Comparison of ENCODE assay signal across 18 cellular contexts in genomic region chr7:115975766-115976165, GRCh38. TPM values are rescaled to one million over a fixed set of nuclear protein-coding genes. Genes with fewer than 3 reads are reported as not detected.
A peak's percentile ranks its signal among the peaks of the same experiment; 100 is the strongest.
DNase-seq lines count a peak whose midpoint lies in the region; ATAC-seq and TF ChIP-seq lines count a peak whose summit lies in the region.
"Had no signal": no experiment of that assay in that cellular context is flagged by ENCODE, and none has a peak within 500 bp of the region (broad histone marks: within the 10 kb centered on the region; RNA-seq: fewer than 3 reads in every experiment).

No MANE protein-coding gene starts in this region.

- no peaks in the 10 kb centered on the region for H3K4me1 ChIP-seq in iPS-18a (ENCODE audit: control insufficient read depth, low read depth, low read length)
- H3K4me1 ChIP-seq in trophoblast cell (ENCODE audit: control insufficient read depth in 1 of 2, insufficient read depth in 2 of 2, low read length in 2 of 2) = no peaks in the 10 kb centered on the region
- H3K4me1 ChIP-seq in prostate gland (replicated peaks) = no peaks in the 10 kb centered on the region
- H3K4me1 ChIP-seq: A549 had no signal

- no peak overlapping the region for H2BK12ac ChIP-seq in trophoblast cell (ENCODE audit: low read length)

- no peak for TF ChIP-seq CTCF in prostate gland (IDR thresholded peaks at IDR 0.05)

- H3K4me2 ChIP-seq in trophoblast cell (ENCODE audit: low read length) = no peak overlapping the region
- H3K4me2 ChIP-seq: A549; BLaER1 treated with 17β-estradiol and CSF1 and Interleukin-3, amounts not matched to agents 10 nM and 100 nM had no signal

- H2BK5ac ChIP-seq in trophoblast cell (ENCODE audit: low read depth, low read length, poor library complexity) = no peak overlapping the region

- no peak overlapping the region for H3K18ac ChIP-seq in trophoblast cell (ENCODE audit: low read length)

- no peak overlapping the region for H4K8ac ChIP-seq in trophoblast cell (ENCODE audit: low read depth, low read length)

- DNase-seq in amniotic epithelial cell (ENCODE audit: low read depth) = peak; percentile 57
- peak; percentile 77 to 94 for DNase-seq in trophoblast cell
- DNase-seq in prostate gland (ENCODE audit: low spot score) = no peak
- no peak for DNase-seq in posterior cingulate gyrus
- DNase-seq: AML-193; Caco-2; Calu3; CD4-positive, alpha-beta T cell; CD8-positive, alpha-beta T cell; DMS79 treated with DMSO at 0.1 percent for 48 hours; GF-D8 had no signal

- ATAC-seq in GM19463 (IDR thresholded peaks at IDR 0.05; ENCODE audit: unreplicated experiment) = no peak
- ATAC-seq: A549; CD8-positive, alpha-beta T cell had no signal

- H3K23ac ChIP-seq in trophoblast cell (ENCODE audit: low read length) = no peak overlapping the region

- no peaks in the 10 kb centered on the region for H3K27me3 ChIP-seq in iPS-18a (ENCODE audit: control insufficient read depth, insufficient read depth, low read length)
- H3K27me3 ChIP-seq in trophoblast cell (ENCODE audit: insufficient read depth, low read length) = no peaks in the 10 kb centered on the region
- H3K27me3 ChIP-seq in prostate gland (replicated peaks; ENCODE audit: insufficient read depth) = peaks cover 1% of the 10 kb centered on the region
- H3K27me3 ChIP-seq: BLaER1 treated with 17β-estradiol and CSF1 and Interleukin-3, amounts not matched to agents 10 nM and 100 nM had no signal

- no peak overlapping the region for H3K4ac ChIP-seq in trophoblast cell (ENCODE audit: low read depth, low read length)

- no peaks in the 10 kb centered on the region for H3K79me2 ChIP-seq in trophoblast cell (ENCODE audit: control insufficient read depth, insufficient read depth, low read length, poor library complexity)

- intact Hi-C loops in prostate gland (cut with DNase I) = no loop called here
- intact Hi-C loops in posterior cingulate gyrus (cut with DNase I) = no loop called here

- H2AFZ ChIP-seq in trophoblast cell (ENCODE audit: insufficient read depth, low read length, poor library complexity) = no peak overlapping the region

- H3K79me1 ChIP-seq in trophoblast cell (ENCODE audit: low read length) = no peaks in the 10 kb centered on the region

- no peaks in the 10 kb centered on the region for H3K9me3 ChIP-seq in iPS-18a (ENCODE audit: control insufficient read depth, low read depth, low read length)
- H3K9me3 ChIP-seq in trophoblast cell (ENCODE audit: insufficient read depth, low read depth, low read length) = no peaks in the 10 kb centered on the region
- H3K9me3 ChIP-seq in prostate gland = no peaks in the 10 kb centered on the region
- H3K9me3 ChIP-seq: A549; BLaER1 treated with 17β-estradiol and CSF1 and Interleukin-3, amounts not matched to agents 10 nM and 100 nM had no signal

- H3K36me3 ChIP-seq in iPS-18a (ENCODE audit: control insufficient read depth, low read depth, low read length) (no peaks in the 10 kb centered on the region), trophoblast cell (ENCODE audit: control insufficient read depth in 1 of 2, insufficient read depth in 2 of 2, low read length in 2 of 2) (no peaks in the 10 kb centered on the region), prostate gland (no peaks in the 10 kb centered on the region)

- no CpG with 5 or more reads among the region's 5 CpGs for WGBS in trophoblast cell (ENCODE audit: extremely low coverage, insufficient coverage, insufficient read length)
- WGBS in prostate gland = 89% methylated on average over 5 of the region's 5 CpGs

- H3K27ac ChIP-seq in iPS-18a (ENCODE audit: low read length) (no peak overlapping the region), trophoblast cell (ENCODE audit: low read depth, low read length) (no peak overlapping the region), prostate gland (no peak overlapping the region)
- H3K27ac ChIP-seq: 22Rv1; A549; BLaER1 treated with 17β-estradiol and CSF1 and Interleukin-3, amounts not matched to agents 10 nM and 100 nM; C4-2B had no signal

- peak overlapping the region; percentile 13 for H3K9ac ChIP-seq in iPS-18a (ENCODE audit: low read length)
- H3K9ac ChIP-seq in trophoblast cell (ENCODE audit: low read length) = no peak overlapping the region
- H3K9ac ChIP-seq: BLaER1 treated with 17β-estradiol and CSF1 and Interleukin-3, amounts not matched to agents 10 nM and 100 nM had no signal

- H3K4me3 ChIP-seq in iPS-18a (ENCODE audit: low read length) (no peak overlapping the region), trophoblast cell (ENCODE audit: low read depth, low read length) (no peak overlapping the region), prostate gland (no peak overlapping the region)
- H3K4me3 ChIP-seq: A549; BLaER1 treated with 17β-estradiol and CSF1 and Interleukin-3, amounts not matched to agents 10 nM and 100 nM had no signal

- H2AK5ac ChIP-seq in trophoblast cell (ENCODE audit: low read length) = no peak overlapping the region

- H3K14ac ChIP-seq in trophoblast cell (ENCODE audit: low read length) = no peak overlapping the region

- TF ChIP-seq POLR2A in prostate gland (IDR thresholded peaks at IDR 0.05) = no peak

- H4K91ac ChIP-seq in trophoblast cell (ENCODE audit: low read depth, low read length) = no peak overlapping the region

- no peak overlapping the region for H4K12ac ChIP-seq in trophoblast cell (ENCODE audit: low read depth, low read length)

- H2BK120ac ChIP-seq in trophoblast cell (ENCODE audit: insufficient read depth, low read length, poor library complexity) = no peak overlapping the region

RNA-seq across cellular contexts. Expression of gene TFEC, which starts 54.8 kb away (rescaled TPM):
- 0.08 and 0.19 TPM in 2 replicates for polyA plus RNA-seq in trophoblast cell (2013)
- total RNA-seq in prostate gland = under 1 TPM; 0.32 to 0.85 TPM
- total RNA-seq: Calu3; CD4-positive, alpha-beta T cell; CD8-positive, alpha-beta T cell had no signal
- polyA plus RNA-seq: BJ had no signal

Comparison
In these comparisons a context has a peak if more than half of its experiments do, and no peak if none do; other contexts are left out.
1. DNase-seq: peak in amniotic epithelial cell (single experiment) and trophoblast cell (2 of 2); none in prostate gland (single experiment) and posterior cingulate gyrus (0 of 10).